In genomic region chr7:152436279-152437147, GRCh38 we compare ENCODE assay signal across 8 cellular contexts. TPM values are rescaled to one million over a fixed set of nuclear protein-coding genes. Genes with fewer than 3 reads are reported as not detected.
DNase-seq lines count a peak whose midpoint lies in the region; ATAC-seq and TF ChIP-seq lines count a peak whose summit lies in the region.

No MANE protein-coding gene starts in this region.

- H3K4me1 ChIP-seq in ACC112 (ENCODE audit: control insufficient read depth, insufficient read depth, low read length, unreplicated experiment) = peaks cover 16% of the 10 kb centered on the region
- H3K4me1 ChIP-seq in spleen = peaks cover 15 to 39% (median 26%) of the 10 kb centered on the region in 6 donors

- peak overlapping the region; percentile 90 for H2AFZ ChIP-seq in ACC112 (ENCODE audit: low read length, unreplicated experiment)

- peaks cover 7% of the 10 kb centered on the region for H3K36me3 Mint-ChIP-seq in activated B cell treated with CpG ODN at 0.5 μM for 24 hours (ENCODE audit: low read depth)

- peaks cover 35% of the 10 kb centered on the region for H3K79me2 ChIP-seq in ACC112 (ENCODE audit: control insufficient read depth, insufficient read depth, low read length, unreplicated experiment)

- TF ChIP-seq POLR2A in spleen (IDR thresholded peaks at IDR 0.05) = peak in 2 of 3 donors; percentile 46 to 76

- no peaks in the 10 kb centered on the region for H3K27me3 Mint-ChIP-seq in activated B cell treated with CpG ODN at 0.5 μM for 24 hours

- peak overlapping the region; percentile 84 for H3K27ac Mint-ChIP-seq in activated B cell treated with CpG ODN at 0.5 μM for 24 hours

- TF ChIP-seq CTCF in activated B cell treated with CpG ODN at 0.5 μM for 24 hours (IDR thresholded peaks at IDR 0.05) (no peak), spleen (IDR thresholded peaks at IDR 0.05 in 8 of 11, conservative IDR thresholded peaks at IDR 0.05 in 3 of 11) (no peak)

- H3K4me3 ChIP-seq in ACC112 (ENCODE audit: low read depth, low read length) (peak overlapping the region; percentile 91), spleen (peak overlapping the region; percentile 48 to 90 (median 53))

- peaks cover 28% of the 10 kb centered on the region for H3K4me1 Mint-ChIP-seq in activated B cell treated with CpG ODN at 0.5 μM for 24 hours

- CTCF ChIA-PET in activated B cell treated with CpG ODN at 0.5 μM for 24 hours (lab: Charles Lee) = no interaction called here

- ATAC-seq in GM18861 (IDR thresholded peaks at IDR 0.05; ENCODE audit: unreplicated experiment) (peak; percentile 32), HG03097 (IDR thresholded peaks at IDR 0.05; ENCODE audit: low FRiP score, unreplicated experiment) (peak; percentile 54), activated B cell treated with CpG ODN at 0.5 μM for 24 hours (ENCODE audit: low read depth) (peak; percentile 64)

- H3K4me3 Mint-ChIP-seq in activated B cell treated with CpG ODN at 0.5 μM for 24 hours = peak overlapping the region; percentile 83

- no peaks in the 10 kb centered on the region for H3K9me3 ChIP-seq in spleen

- DNase-seq in NCI-H2196 (lab: John Stamatoyannopoulos, UW; ENCODE audit: unreplicated experiment) (peak; percentile 83), activated B cell treated with CpG ODN at 0.5 μM for 24 hours (peak; percentile 85), caudate nucleus (lab: John Stamatoyannopoulos, UW) (peak in 60 of 61 donors; percentile 27 to 96 (median 87)), iris pigment epithelial cell (ENCODE audit: low read depth) (peak; percentile 92), spleen (peak; percentile 97)

- H3K27me3 ChIP-seq in ACC112 (ENCODE audit: insufficient read depth, low read length) = no peaks in the 10 kb centered on the region
- H3K27me3 ChIP-seq in spleen (replicated peaks in 1 of 7) = no peaks in the 10 kb centered on the region

- intact Hi-C loops in activated B cell treated with CpG ODN at 0.5 μM for 24 hours (cut with micrococcal nuclease) = loop anchor here (1.0 to 2.0 kb wide), 4 partner anchors 27 to 804 kb away; partner anchors contain the start of genes ACTR3B and XRCC2
- intact Hi-C loops in spleen (cut with DNase I; ENCODE audit: low total_unique reads) = no loop called here

- H3K9me3 Mint-ChIP-seq in activated B cell treated with CpG ODN at 0.5 μM for 24 hours = no peaks in the 10 kb centered on the region

- POLR2A ChIA-PET in activated B cell treated with CpG ODN at 0.5 μM for 24 hours (lab: Charles Lee) = interaction anchor here (0.9 to 1.5 kb wide), 5 partner anchors 12 to 28 kb away, joined by 3 to 13 read pairs (median 4); no protein-coding TSS in a partner anchor

- H3K36me3 ChIP-seq in ACC112 (ENCODE audit: insufficient read depth, low read length) = no peaks in the 10 kb centered on the region
- no peaks in the 10 kb centered on the region for H3K36me3 ChIP-seq in spleen

- H3K27ac ChIP-seq in ACC112 (ENCODE audit: low read depth, low read length) = peak overlapping the region; percentile 87
- H3K27ac ChIP-seq in caudate nucleus (ENCODE audit: low read depth, low read length) = peak overlapping the region; percentile 95
- H3K27ac ChIP-seq in spleen = peak overlapping the region; percentile 95 to 100 (median 98)

- 0 to 1% (median 1%) methylated on average over 16 to 115 of the region's 118 CpGs for WGBS in spleen, 5 donors

RNA-seq across cellular contexts. Expression of gene KMT2C, which starts 0.7 kb away (rescaled TPM):
- total RNA-seq in activated B cell treated with CpG ODN at 0.5 μM for 24 hours (98.7 and 112 TPM in 2 replicates), spleen (100 to 1,000 TPM in 6 of 7 donors, 10 to 100 TPM in 1; 95.3 to 147 (median 108) TPM)
- polyA plus RNA-seq in spleen = 10 to 100 TPM in 1 of 3 donors, 1 to 10 TPM in 2; 5.3 to 10.4 (median 7.0) TPM

Comparison
In these comparisons a context has a peak if more than half of its experiments do, and no peak if none do; other contexts are left out.
1. Peak in every context shown above with its lines: DNase-seq, ATAC-seq, H3K4me3 ChIP-seq and H3K27ac ChIP-seq.